15 cellular contexts compared by ENCODE assay signal in the genomic region with DNA sequence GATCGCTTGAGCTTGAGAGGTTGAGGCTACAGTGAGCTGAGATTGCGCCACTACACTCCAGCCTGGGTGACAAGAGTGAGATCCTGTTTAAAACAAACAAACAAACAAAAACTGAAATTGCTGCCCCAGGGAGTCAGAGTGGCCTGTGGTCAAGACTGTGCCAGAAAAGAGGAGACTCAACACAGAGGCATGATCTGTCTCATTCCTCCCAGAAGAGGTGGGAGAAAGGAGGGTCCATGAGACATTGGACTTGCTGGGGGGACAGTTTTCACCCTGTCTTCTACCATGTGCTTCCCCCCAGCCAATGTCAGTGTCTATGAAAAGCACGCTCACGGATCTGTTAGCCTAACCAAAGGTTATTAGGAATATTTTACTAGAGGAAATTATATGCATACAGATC.
"Had no signal": no experiment of that assay in that cellular context is flagged by ENCODE, and none has a peak within 500 bp of the region (broad histone marks: within the 10 kb centered on the region; RNA-seq: fewer than 3 reads in every experiment).

No MANE protein-coding gene starts in this region.

- H3K27ac ChIP-seq: dorsolateral prefrontal cortex, left ventricle myocardium inferior, ovary, right lobe of liver had no signal

- H3K36me3 ChIP-seq: ovary, right lobe of liver had no signal

- H3K9me3 Mint-ChIP-seq: activated naive CD8-positive, alpha-beta T cell treated with anti-CD3 and anti-CD28 coated beads for 36 hours; activated T-helper 1 cell treated with anti-CD3 and anti-CD28 coated beads, Interleukin-12 subunit alpha, Interleukin-12 subunit beta, Interleukin-2, Interleukin-4 antibody, amounts not matched to agents 30 ng/mL and 10 ng/mL and 1 ng/mL, durations not matched to agents 14 hours and 24 hours and 36 hours; nephron progenitor cell; stimulated activated naive CD8-positive, alpha-beta T cell treated with anti-CD3 and anti-CD28 coated beads, Interleukin-15, Interleukin-2, amounts not matched to agents 100 ng/mL and 50 ng/mL, for 24 hours; type B pancreatic cell had no signal

- H3K27ac Mint-ChIP-seq: activated naive CD8-positive, alpha-beta T cell treated with anti-CD3 and anti-CD28 coated beads for 36 hours; activated T-helper 1 cell treated with anti-CD3 and anti-CD28 coated beads, Interleukin-12 subunit alpha, Interleukin-12 subunit beta, Interleukin-2, Interleukin-4 antibody, amounts not matched to agents 30 ng/mL and 10 ng/mL and 1 ng/mL, durations not matched to agents 14 hours and 24 hours and 36 hours; nephron progenitor cell; stimulated activated naive CD8-positive, alpha-beta T cell treated with anti-CD3 and anti-CD28 coated beads, Interleukin-15, Interleukin-2, amounts not matched to agents 100 ng/mL and 50 ng/mL, for 24 hours; type B pancreatic cell had no signal

- ATAC-seq: right lobe of liver had no signal

- H3K4me1 ChIP-seq: right lobe of liver had no signal

- H3K4me3 Mint-ChIP-seq: activated naive CD8-positive, alpha-beta T cell treated with anti-CD3 and anti-CD28 coated beads for 36 hours; activated T-helper 1 cell treated with anti-CD3 and anti-CD28 coated beads, Interleukin-12 subunit alpha, Interleukin-12 subunit beta, Interleukin-2, Interleukin-4 antibody, amounts not matched to agents 30 ng/mL and 10 ng/mL and 1 ng/mL, durations not matched to agents 14 hours and 24 hours and 36 hours; nephron progenitor cell; stimulated activated naive CD8-positive, alpha-beta T cell treated with anti-CD3 and anti-CD28 coated beads, Interleukin-15, Interleukin-2, amounts not matched to agents 100 ng/mL and 50 ng/mL, for 24 hours had no signal

- H3K27me3 Mint-ChIP-seq: activated naive CD8-positive, alpha-beta T cell treated with anti-CD3 and anti-CD28 coated beads for 36 hours had no signal

- H3K9me3 ChIP-seq: left ventricle myocardium inferior, ovary, right lobe of liver had no signal

- DNase-seq: activated CD4-positive, CD25-positive, alpha-beta regulatory T cell treated with anti-CD3 and anti-CD28 coated beads, Interleukin-2, amount 50 U/mL, for 72 hours; activated naive CD8-positive, alpha-beta T cell treated with anti-CD3 and anti-CD28 coated beads for 36 hours; anterior cingulate cortex; dorsolateral prefrontal cortex; hypothalamus; kidney; left ventricle myocardium inferior; mesenchymal stem cell; nephron progenitor cell; ovary; right lobe of liver; SW 1271 had no signal

- H3K4me3 ChIP-seq: dorsolateral prefrontal cortex, left ventricle myocardium inferior, ovary, right lobe of liver had no signal

- H3K27me3 ChIP-seq: dorsolateral prefrontal cortex, ovary had no signal
